Comparison of ENCODE assay signal across 8 cellular contexts in genomic region chr19:58154679-58155648, GRCh38. TPM values are rescaled to one million over a fixed set of nuclear protein-coding genes. Genes with fewer than 3 reads are reported as not detected.
DNase-seq lines count a peak whose midpoint lies in the region; TF ChIP-seq lines count a peak whose summit lies in the region.

No MANE protein-coding gene starts in this region.

- peaks cover 37% of the 10 kb centered on the region for H3K79me2 ChIP-seq in hepatocyte

- 10% methylated on average over 67 of the region's 85 CpGs for WGBS in hepatocyte (ENCODE audit: low lambda C conversion rate, missing lambda C conversion rate)

- H3K4me1 ChIP-seq in hepatocyte (ENCODE audit: insufficient read depth), result peaks cover 12% of the 10 kb centered on the region
- H3K4me1 ChIP-seq in rectal smooth muscle tissue (ENCODE audit: control insufficient read depth, insufficient read depth, low read length), result peaks cover 5% of the 10 kb centered on the region
- H3K4me1 ChIP-seq in vagina, result peaks cover 36% of the 10 kb centered on the region

- peak overlapping the region; percentile 96 for H3K4me2 ChIP-seq in hepatocyte

- no peaks in the 10 kb centered on the region for H3K36me3 ChIP-seq in hepatocyte (replicated peaks; ENCODE audit: insufficient read depth, low read depth)
- H3K36me3 ChIP-seq in rectal smooth muscle tissue (ENCODE audit: control insufficient read depth, insufficient read depth, low read length), result no peaks in the 10 kb centered on the region
- H3K36me3 ChIP-seq in vagina, result no peaks in the 10 kb centered on the region

- intact Hi-C loops in vagina (cut with DNase I), result loop anchor here (5.0 kb wide), 1 partner anchor 133 kb away; no protein-coding TSS in a partner anchor

- no peaks in the 10 kb centered on the region for H3K27me3 ChIP-seq in hepatocyte
- no peaks in the 10 kb centered on the region for H3K27me3 ChIP-seq in rectal smooth muscle tissue (ENCODE audit: control insufficient read depth, insufficient read depth, low read length)
- no peaks in the 10 kb centered on the region for H3K27me3 ChIP-seq in vagina

- H3K4me3 ChIP-seq in hepatocyte, result peak overlapping the region; percentile 93
- H3K4me3 ChIP-seq in rectal smooth muscle tissue (ENCODE audit: low read length), result peak overlapping the region; percentile 87
- peak overlapping the region; percentile 61 to 97 for H3K4me3 ChIP-seq in vagina

- peak overlapping the region; percentile 57 for H3K9ac ChIP-seq in rectal smooth muscle tissue (ENCODE audit: low read length)

- TF ChIP-seq CTCF in hepatocyte (IDR thresholded peaks at IDR 0.05; ENCODE audit: poor library complexity), result peak; percentile 100
- peak; percentile 99 to 100 (median 100) for TF ChIP-seq CTCF in vagina (IDR thresholded peaks at IDR 0.05)

- no peaks in the 10 kb centered on the region for H3K9me2 ChIP-seq in hepatocyte (replicated peaks; ENCODE audit: insufficient read depth)

- DNase-seq in GM04503 (ENCODE audit: low read depth), result peak; percentile 65
- peak; percentile 85 for DNase-seq in HCEC 1CT
- peak; percentile 93 for DNase-seq in NCI-H128 (lab: John Stamatoyannopoulos, UW; ENCODE audit: unreplicated experiment)
- peak; percentile 85 for DNase-seq in T-helper 22 cell (ENCODE audit: low read depth)
- peak; percentile 99 for DNase-seq in astrocyte of the hippocampus (ENCODE audit: low read depth, low spot score)
- peak; percentile 99 for DNase-seq in hepatocyte (ENCODE audit: low spot score)
- peak; percentile 90 to 96 for DNase-seq in vagina (ENCODE audit: extremely low spot score in 2 of 2)

- no peaks in the 10 kb centered on the region for H4K20me1 ChIP-seq in hepatocyte (ENCODE audit: insufficient read depth, poor library complexity, severe bottlenecking)

- H3K9me3 ChIP-seq in hepatocyte (ENCODE audit: low read depth) (peaks cover 11% of the 10 kb centered on the region), vagina (no peaks in the 10 kb centered on the region)

- TF ChIP-seq POLR2A in vagina (IDR thresholded peaks at IDR 0.05), result peak in 1 of 2 donors; percentile 31

- H2AFZ ChIP-seq in hepatocyte, result peak overlapping the region; percentile 99

- H3K27ac ChIP-seq in hepatocyte, result peak overlapping the region; percentile 99
- H3K27ac ChIP-seq in rectal smooth muscle tissue (ENCODE audit: low read depth, low read length), result peak overlapping the region; percentile 89
- H3K27ac ChIP-seq in vagina, result peak overlapping the region; percentile 91

RNA-seq across cellular contexts. Expression of gene ZNF329, which starts 4.4 kb away (rescaled TPM):
- total RNA-seq in hepatocyte (17.0 and 18.4 TPM in 2 replicates), vagina (9.6 TPM)
- polyA plus RNA-seq in hepatocyte, result 1.8 and 2.8 TPM in 2 replicates

RNA-seq across cellular contexts. Expression of gene ZNF274, which starts 27.9 kb away (rescaled TPM):
- total RNA-seq in hepatocyte, result 28.1 and 28.8 TPM in 2 replicates
- 29.0 and 30.8 TPM in 2 replicates for polyA plus RNA-seq in hepatocyte
- 19.6 TPM for total RNA-seq in vagina

RNA-seq across cellular contexts. Expression of gene ZSCAN18, which starts 56.9 kb away (rescaled TPM):
- 30.4 and 49.8 TPM in 2 replicates for total RNA-seq in hepatocyte
- 51.8 and 59.1 TPM in 2 replicates for polyA plus RNA-seq in hepatocyte
- 61.4 TPM for total RNA-seq in vagina

Comparison
In these comparisons a context has a peak if more than half of its experiments do, and no peak if none do; other contexts are left out.
1. Peak in every context shown above with its lines: DNase-seq, H3K4me3 ChIP-seq and H3K27ac ChIP-seq.